In the genomic region with DNA sequence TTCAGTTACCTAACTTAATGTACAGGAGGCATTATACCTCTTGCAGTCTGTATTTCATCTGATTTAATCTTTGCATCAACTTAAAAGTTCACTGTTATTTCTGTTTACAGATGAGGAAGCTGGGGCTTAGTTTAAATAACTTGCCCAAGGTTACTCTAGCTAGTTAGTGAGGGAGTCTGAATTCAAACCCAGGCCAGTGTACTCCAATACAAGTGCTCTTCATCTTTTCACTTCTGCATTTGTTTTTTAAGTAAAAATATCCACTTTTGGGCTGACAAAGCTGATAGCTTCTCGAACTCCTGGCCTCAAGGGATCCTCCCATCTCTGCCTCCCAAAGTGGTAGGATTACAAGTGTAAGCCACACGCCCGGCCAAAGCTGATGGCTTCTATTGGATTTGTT, we compare ENCODE assay signal across 1 cellular context.
TF ChIP-seq lines count a peak whose summit lies in the region.

No MANE protein-coding gene starts in this region.

TF ChIP-seq in endothelial cell of umbilical vein, 7 proteins besides CTCF, POLR2A, EP300 and RAD21:
- TF ChIP-seq MYC (IDR thresholded peaks at IDR 0.05; ENCODE audit: low read depth, low read length): no peak
- TF ChIP-seq, protein P1, sequence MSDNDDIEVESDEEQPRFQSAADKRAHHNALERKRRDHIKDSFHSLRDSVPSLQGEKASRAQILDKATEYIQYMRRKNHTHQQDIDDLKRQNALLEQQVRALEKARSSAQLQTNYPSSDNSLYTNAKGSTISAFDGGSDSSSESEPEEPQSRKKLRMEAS (IDR thresholded peaks at IDR 0.05; ENCODE audit: insufficient read depth, insufficient read length): no peak
- no peak for TF ChIP-seq JUN (IDR thresholded peaks at IDR 0.05; ENCODE audit: borderline replicate concordance, insufficient read depth, insufficient read length, low read depth)
- no peak for TF ChIP-seq POLR2AphosphoS5 (IDR thresholded peaks at IDR 0.05; ENCODE audit: insufficient read depth, low read depth, low read length)
- TF ChIP-seq GATA2 (IDR thresholded peaks at IDR 0.05; ENCODE audit: insufficient read depth, insufficient read length, low read depth, low read length): no peak
- no peak for TF ChIP-seq FOS (IDR thresholded peaks at IDR 0.05; ENCODE audit: borderline replicate concordance, insufficient read depth, low read length)
- TF ChIP-seq EZH2 (IDR thresholded peaks at IDR 0.05; ENCODE audit: borderline replicate concordance, low read depth, low read length, severe bottlenecking): no peak
